Comparison of ENCODE assay signal across 8 cellular contexts in genomic region chr5:112860929-112861637, GRCh38. TPM values are rescaled to one million over a fixed set of nuclear protein-coding genes. Genes with fewer than 3 reads are reported as not detected.
DNase-seq lines count a peak whose midpoint lies in the region; ATAC-seq and TF ChIP-seq lines count a peak whose summit lies in the region.

SRP19 (plus strand) TSS chr5:112861287; CDS start chr5:112861377, 90 bp downstream.

- H3K27ac Mint-ChIP-seq in CD8-positive, alpha-beta memory T cell, result peak within 1 kb of the TSS; percentile 90 to 99 (median 98)

- TF ChIP-seq CTCF in lung (IDR thresholded peaks at IDR 0.05; ENCODE audit: control extremely low read depth, extremely low read depth), result no peak

- peaks cover 0 to 1% (median 0%) of the 10 kb centered on the region in 5 donors for H3K9me3 Mint-ChIP-seq in CD8-positive, alpha-beta memory T cell

- H3K27me3 ChIP-seq in CD8-positive, alpha-beta memory T cell (ENCODE audit: insufficient read depth, low read length, poor library complexity, severe bottlenecking), result no peaks in the 10 kb centered on the region
- no peaks in the 10 kb centered on the region for H3K27me3 ChIP-seq in lung (ENCODE audit: control insufficient read depth, insufficient read depth)

- H3K27ac ChIP-seq in CD8-positive, alpha-beta memory T cell (ENCODE audit: low read depth, low read length), result peak within 1 kb of the TSS; percentile 87
- peak within 1 kb of the TSS; percentile 84 to 93 for H3K27ac ChIP-seq in lung (ENCODE audit: low read depth in 1 of 2, low read length in 1 of 2)

- POLR2A ChIA-PET in CD8-positive, alpha-beta memory T cell (lab: Charles Lee), result interaction anchor here (0.9 to 1.7 kb wide), 4 partner anchors 58 to 115 kb away, joined by 4 to 15 read pairs (median 6); partner anchors contain the start of genes DCP2 and REEP5

- peak; percentile 99 for ATAC-seq in GM19467 (IDR thresholded peaks at IDR 0.05; ENCODE audit: unreplicated experiment)
- peak; percentile 96 for ATAC-seq in lung (ENCODE audit: insufficient read depth, low FRiP score)

- H3K9me3 ChIP-seq in CD8-positive, alpha-beta memory T cell (ENCODE audit: low read length), result no peaks in the 10 kb centered on the region
- no peaks in the 10 kb centered on the region for H3K9me3 ChIP-seq in lung (ENCODE audit: control insufficient read depth in 2 of 2, insufficient read depth in 1 of 2, low read length in 1 of 2)

- peaks cover 3 to 39% (median 4%) of the 10 kb centered on the region in 3 donors for H3K36me3 Mint-ChIP-seq in CD8-positive, alpha-beta memory T cell

- peaks cover 27% of the 10 kb centered on the region for H3K4me1 ChIP-seq in CD8-positive, alpha-beta memory T cell (ENCODE audit: insufficient read depth, low read length)
- peaks cover 5 to 17% of the 10 kb centered on the region in 2 donors for H3K4me1 ChIP-seq in lung (ENCODE audit: control insufficient read depth in 2 of 2, insufficient read depth in 2 of 2, low read length in 2 of 2)

- H3K4me3 Mint-ChIP-seq in CD8-positive, alpha-beta memory T cell, result peak within 1 kb of the TSS; percentile 93 to 97 (median 97)

- CTCF ChIA-PET in CD8-positive, alpha-beta memory T cell (lab: Charles Lee), result interaction anchor here (0.7 to 2.7 kb wide), 5 partner anchors 13 to 154 kb away, joined by 3 to 10 read pairs (median 4); no protein-coding TSS in a partner anchor

- H3K36me3 ChIP-seq in CD8-positive, alpha-beta memory T cell (ENCODE audit: insufficient read depth, low read length), result peaks cover 13% of the 10 kb centered on the region
- peaks cover 3 to 10% of the 10 kb centered on the region in 2 donors for H3K36me3 ChIP-seq in lung (ENCODE audit: control insufficient read depth in 2 of 2, insufficient read depth in 2 of 2, low read length in 2 of 2)

- peaks cover 3 to 13% of the 10 kb centered on the region in 2 donors for H3K27me3 Mint-ChIP-seq in CD8-positive, alpha-beta memory T cell

- peak within 1 kb of the TSS; percentile 96 for H3K4me3 ChIP-seq in CD8-positive, alpha-beta memory T cell (ENCODE audit: low read length)
- peak within 1 kb of the TSS; percentile 99 for H3K4me3 ChIP-seq in lung

- peak; percentile 85 to 94 (median 89) for DNase-seq in CD8-positive, alpha-beta memory T cell
- DNase-seq in HS-27A (ENCODE audit: low read depth) (peak; percentile 76), NK-92 (lab: John Stamatoyannopoulos, UW; ENCODE audit: unreplicated experiment) (peak; percentile 30), lung (ENCODE audit: low spot score) (peak; percentile 95)
- DNase-seq in activated CD8-positive, alpha-beta memory T cell treated with anti-CD3 and anti-CD28 coated beads for 1 hour (ENCODE audit: extremely low read depth in 1 of 2, low read depth in 1 of 2), result peak; percentile 77 to 85
- DNase-seq in effector CD8-positive, alpha-beta T cell (lab: John Stamatoyannopoulos, UW), result peak; percentile 85
- peak; percentile 75 to 80 (median 80) for DNase-seq in stimulated activated CD4-positive, alpha-beta T cell treated with anti-CD3 and anti-CD28 coated beads, TNF-alpha, amount 100 ng/mL, for 4 hours (ENCODE audit: low read depth in 3 of 3)

- WGBS in lung, 2 donors, result 1 to 2% methylated on average over 47 of the region's 47 CpGs

- peaks cover 33 to 47% (median 36%) of the 10 kb centered on the region in 3 donors for H3K4me1 Mint-ChIP-seq in CD8-positive, alpha-beta memory T cell

RNA-seq across cellular contexts. Expression of gene SRP19, which starts in this region (rescaled TPM):
- 10 to 100 TPM; 68.0 to 68.3 TPM for total RNA-seq in CD8-positive, alpha-beta memory T cell
- 143 TPM for polyA plus RNA-seq in CD8-positive, alpha-beta memory T cell
- 10 to 100 TPM; 30.3 to 45.9 TPM for total RNA-seq in lung
- polyA plus RNA-seq in lung, result 10 to 100 TPM; 68.1 to 81.0 TPM

Comparison
In these comparisons a context has a peak if more than half of its experiments do, and no peak if none do; other contexts are left out.
1. Peak in every context shown above with its lines: DNase-seq, ATAC-seq, H3K4me3 ChIP-seq and H3K27ac ChIP-seq.
2. DNase-seq: peak in every context shown above with its lines; median percentile 95 in lung; 89 in CD8-positive, alpha-beta memory T cell; 85 in effector CD8-positive, alpha-beta T cell; 81 in activated CD8-positive, alpha-beta memory T cell treated with anti-CD3 and anti-CD28 coated beads for 1 hour; 80 in stimulated activated CD4-positive, alpha-beta T cell treated with anti-CD3 and anti-CD28 coated beads, TNF-alpha, amount 100 ng/mL, for 4 hours; 76 in HS-27A; 30 in NK-92.